Comparison of ENCODE assay signal across 10 cellular contexts in genomic region chr19:19120308-19121156, GRCh38. TPM values are rescaled to one million over a fixed set of nuclear protein-coding genes. Genes with fewer than 3 reads are reported as not detected.
A peak's percentile ranks its signal among the peaks of the same experiment; 100 is the strongest.
DNase-seq lines count a peak whose midpoint lies in the region; ATAC-seq, FAIRE-seq and TF ChIP-seq lines count a peak whose summit lies in the region.
"Had no signal": no experiment of that assay in that cellular context is flagged by ENCODE, and none has a peak within 500 bp of the region (broad histone marks: within the 10 kb centered on the region; RNA-seq: fewer than 3 reads in every experiment).

No MANE protein-coding gene starts in this region.

- H3K36me3 Mint-ChIP-seq in glutamatergic neuron (ENCODE audit: unreplicated experiment) (peaks cover 13% of the 10 kb centered on the region), MCF 10A (ENCODE audit: insufficient read depth, unreplicated experiment) (peaks cover 35% of the 10 kb centered on the region)

- POLR2A ChIA-PET in MCF 10A (lab: Yijun Ruan, JAX): no interaction called here

- H3K27me3 ChIP-seq in small intestine (ENCODE audit: control insufficient read depth in 2 of 2, insufficient read depth in 2 of 2, low read length in 2 of 2): no peaks in the 10 kb centered on the region

- TF ChIP-seq CTCF in glutamatergic neuron (IDR thresholded peaks at IDR 0.05; ENCODE audit: partially characterized antibody, unreplicated experiment) (no peak), MCF 10A (IDR thresholded peaks at IDR 0.05; ENCODE audit: unreplicated experiment) (no peak)

- H3K27ac Mint-ChIP-seq in glutamatergic neuron (ENCODE audit: unreplicated experiment) (no peak overlapping the region), MCF 10A (ENCODE audit: low read depth, unreplicated experiment) (no peak overlapping the region)
- H3K27ac Mint-ChIP-seq: B cell; dendritic cell treated with granulocyte-macrophage colony-stimulating factor and Interleukin-4, amounts not matched to agents 40 ng/mL and 50 ng/mL, for 4 days had no signal

- H3K27ac ChIP-seq in SK-N-MC (no peak overlapping the region), small intestine (ENCODE audit: low read depth in 1 of 2, low read length in 1 of 2) (no peak overlapping the region)

- H3K9ac ChIP-seq in SK-N-MC (ENCODE audit: insufficient read length): no peak overlapping the region

- DNase-seq in NCI-H2196 (lab: John Stamatoyannopoulos, UW; ENCODE audit: unreplicated experiment) (peak; percentile 13), NCI-H2196 treated with DMSO at 0.1 percent for 48 hours (lab: John Stamatoyannopoulos, UW; ENCODE audit: unreplicated experiment) (no peak), SK-N-MC (ENCODE audit: low read depth, low spot score) (peak; percentile 78), glutamatergic neuron (peak; percentile 89), small intestine (peak; percentile 70), GM19240 (ENCODE audit: insufficient read length, low spot score) (no peak), MCF 10A (ENCODE audit: unreplicated experiment) (no peak)

- WGBS in small intestine, 3 donors: 61 to 71% (median 67%) methylated on average over 33 to 34 of the region's 34 CpGs

- H3K36me3 ChIP-seq in SK-N-MC (ENCODE audit: insufficient read depth, low read length): peaks cover 16% of the 10 kb centered on the region; the same call in 1 of the 2 replicates
- H3K36me3 ChIP-seq in small intestine (ENCODE audit: control insufficient read depth in 2 of 2, insufficient read depth in 2 of 2, low read length in 2 of 2): no peaks in the 10 kb centered on the region

- H3K4me1 ChIP-seq in small intestine (ENCODE audit: control insufficient read depth in 2 of 2, insufficient read depth in 1 of 2, low read depth in 1 of 2, low read length in 1 of 2): no peaks in the 10 kb centered on the region

- no peak for FAIRE-seq in small intestine (lab: Jason Lieb, UNC)

- H3K4me3 ChIP-seq in SK-N-MC: no peak overlapping the region
- peak overlapping the region in 1 of 2 donors; percentile 31 for H3K4me3 ChIP-seq in small intestine (ENCODE audit: low read depth in 1 of 2, low read length in 2 of 2)

- CTCF ChIA-PET in MCF 10A (lab: Yijun Ruan, JAX): no interaction called here

- no TSS peak for BruUV-seq in MCF 10A (replicated peaks; lab: Mats Ljungman, UMichigan)

- H3K9me3 ChIP-seq in SK-N-MC (ENCODE audit: low read depth, low read length) (no peaks in the 10 kb centered on the region), small intestine (ENCODE audit: control insufficient read depth, low read depth) (no peaks in the 10 kb centered on the region)

- no peaks in the 10 kb centered on the region for H3K27me3 Mint-ChIP-seq in glutamatergic neuron (ENCODE audit: unreplicated experiment)
- no peaks in the 10 kb centered on the region for H3K27me3 Mint-ChIP-seq in MCF 10A (ENCODE audit: insufficient read depth, unreplicated experiment)
- H3K27me3 Mint-ChIP-seq: B cell; dendritic cell treated with granulocyte-macrophage colony-stimulating factor and Interleukin-4, amounts not matched to agents 40 ng/mL and 50 ng/mL, for 4 days had no signal

- ATAC-seq in HG02970 (IDR thresholded peaks at IDR 0.05; ENCODE audit: low FRiP score, unreplicated experiment): no peak

- H3K4me3 Mint-ChIP-seq in glutamatergic neuron (ENCODE audit: unreplicated experiment) (no peak overlapping the region), MCF 10A (ENCODE audit: unreplicated experiment) (no peak overlapping the region)
- H3K4me3 Mint-ChIP-seq: B cell; dendritic cell treated with granulocyte-macrophage colony-stimulating factor and Interleukin-4, amounts not matched to agents 40 ng/mL and 50 ng/mL, for 4 days had no signal

- intact Hi-C loops in MCF 10A (cut with micrococcal nuclease): no loop called here

- no peaks in the 10 kb centered on the region for H3K4me1 Mint-ChIP-seq in glutamatergic neuron (ENCODE audit: low read depth, unreplicated experiment)
- H3K4me1 Mint-ChIP-seq in MCF 10A (ENCODE audit: insufficient read depth, unreplicated experiment): no peaks in the 10 kb centered on the region
- H3K4me1 Mint-ChIP-seq: B cell had no signal

- H3K9me3 Mint-ChIP-seq in glutamatergic neuron (ENCODE audit: unreplicated experiment) (peaks cover 7% of the 10 kb centered on the region), MCF 10A (ENCODE audit: unreplicated experiment) (peaks cover 18% of the 10 kb centered on the region)

RNA-seq across cellular contexts. Expression of gene TMEM161A, which starts 17.7 kb away (rescaled TPM):
- total RNA-seq in glutamatergic neuron (ENCODE audit: unreplicated experiment) (16.2 TPM), MCF 10A (2022) (34.8 and 36.1 TPM in 2 replicates)
- 10 to 100 TPM in 1 of 3 donors, 1 to 10 TPM in 2; 8.1 to 26.8 (median 9.4) TPM for polyA plus RNA-seq in small intestine

RNA-seq across cellular contexts. Expression of gene MEF2B, which starts 49.5 kb away (rescaled TPM):
- total RNA-seq in glutamatergic neuron (ENCODE audit: unreplicated experiment): 1.7 TPM
- polyA plus RNA-seq in small intestine: 1 to 10 TPM; 1.5 to 3.2 (median 2.5) TPM
- total RNA-seq in MCF 10A (2022): 1.4 TPM in 2 replicates

RNA-seq across cellular contexts. Expression of gene SLC25A42, which starts 56.7 kb away (rescaled TPM):
- total RNA-seq in glutamatergic neuron (ENCODE audit: unreplicated experiment) (14.2 TPM), MCF 10A (2022) (3.1 and 3.7 TPM in 2 replicates)
- polyA plus RNA-seq in small intestine: 1 to 10 TPM; 5.6 to 10.0 (median 8.7) TPM

Comparison
In these comparisons a context has a peak if more than half of its experiments do, and no peak if none do; other contexts are left out.
1. DNase-seq: peak in NCI-H2196 (single experiment), SK-N-MC (single experiment), glutamatergic neuron (single experiment) and small intestine (single experiment); none in NCI-H2196 treated with DMSO at 0.1 percent for 48 hours (single experiment), GM19240 (single experiment) and MCF 10A (single experiment).